ENCODE assay signal across 27 cellular contexts in genomic region chr2:72274284-72274869, GRCh38.
DNase-seq lines count a peak whose midpoint lies in the region; ATAC-seq, FAIRE-seq and TF ChIP-seq lines count a peak whose summit lies in the region.
"Had no signal": no experiment of that assay in that cellular context is flagged by ENCODE, and none has a peak within 500 bp of the region (broad histone marks: within the 10 kb centered on the region; RNA-seq: fewer than 3 reads in every experiment).

No MANE protein-coding gene starts in this region.

- peaks cover 29% of the 10 kb centered on the region for H3K4me1 Mint-ChIP-seq in type B pancreatic cell (ENCODE audit: unreplicated experiment)
- H3K4me1 Mint-ChIP-seq: activated CD4-positive, alpha-beta T cell treated with anti-CD3 and anti-CD28 coated beads, Interleukin-2, amount 10 ng/mL, durations not matched to agents 7 days and 5 days; activated naive CD4-positive, alpha-beta T cell treated with anti-CD3 and anti-CD28 coated beads, Interleukin-2, amount 50 U/mL, for 24 hours; CD14-positive monocyte; stimulated activated effector memory CD8-positive, alpha-beta T cell treated with anti-CD3 and anti-CD28 coated beads, Interleukin-12 subunit alpha, Interleukin-12 subunit beta, amount 100 ng/mL, for 72 hours had no signal

- peak overlapping the region; percentile 48 for H3K27ac Mint-ChIP-seq in type B pancreatic cell
- H3K27ac Mint-ChIP-seq: activated CD4-positive, alpha-beta T cell treated with anti-CD3 and anti-CD28 coated beads, Interleukin-2, amount 10 ng/mL, durations not matched to agents 7 days and 5 days; activated naive CD4-positive, alpha-beta T cell treated with anti-CD3 and anti-CD28 coated beads, Interleukin-2, amount 50 U/mL, for 24 hours; CD14-positive monocyte; stimulated activated effector memory CD8-positive, alpha-beta T cell treated with anti-CD3 and anti-CD28 coated beads, Interleukin-12 subunit alpha, Interleukin-12 subunit beta, amount 100 ng/mL, for 72 hours; T-helper 2 cell treated with Interferon-gamma antibody and Interleukin-4, amounts not matched to agents 5 μg/mL and 100 μg/mL, for 36 hours had no signal

- ATAC-seq in left lung (peak; percentile 67), heart left ventricle (no peak)
- ATAC-seq: HepG2; stimulated activated effector memory CD8-positive, alpha-beta T cell treated with anti-CD3 and anti-CD28 coated beads, Interleukin-12 subunit alpha, Interleukin-12 subunit beta, amount 100 ng/mL, for 72 hours had no signal

- H3K9me3 Mint-ChIP-seq in type B pancreatic cell, result no peaks in the 10 kb centered on the region
- H3K9me3 Mint-ChIP-seq: activated naive CD4-positive, alpha-beta T cell treated with anti-CD3 and anti-CD28 coated beads, Interleukin-2, amount 50 U/mL, for 24 hours; H9; stimulated activated effector memory CD8-positive, alpha-beta T cell treated with anti-CD3 and anti-CD28 coated beads, Interleukin-12 subunit alpha, Interleukin-12 subunit beta, amount 100 ng/mL, for 72 hours; T-helper 2 cell treated with Interferon-gamma antibody and Interleukin-4, amounts not matched to agents 5 μg/mL and 100 μg/mL, for 36 hours had no signal

- H3K4me3 ChIP-seq in left lung (no peak overlapping the region), MG63 (no peak overlapping the region), heart left ventricle (no peak overlapping the region)
- H3K4me3 ChIP-seq: skin epidermis, vagina had no signal

- DNase-seq in NCI-H146 treated with DMSO at 0.1 percent for 48 hours (lab: John Stamatoyannopoulos, UW; ENCODE audit: unreplicated experiment) (peak; percentile 66), left lung (no peak), type B pancreatic cell (ENCODE audit: extremely low spot score, unreplicated experiment) (no peak), dermis blood vessel endothelial cell (no peak), MG63 (no peak), heart left ventricle (no peak)
- DNase-seq: activated CD4-positive, alpha-beta T cell treated with anti-CD3 and anti-CD28 coated beads, Interleukin-2, amount 10 ng/mL, durations not matched to agents 7 days and 5 days; aorta; Calu3; H9; NCI-H1048; NCI-H2029; NCI-H345; nucleus accumbens; stimulated activated CD4-positive, alpha-beta T cell treated with anti-CD3 and anti-CD28 coated beads, Interleukin-2, amount 100 ng/mL, for 48 hours; WERI-Rb-1 had no signal

- H3K9me3 ChIP-seq in left lung (no peaks in the 10 kb centered on the region), MG63 (no peaks in the 10 kb centered on the region), heart left ventricle (no peaks in the 10 kb centered on the region)
- H3K9me3 ChIP-seq: vagina had no signal

- H3K4me3 Mint-ChIP-seq in type B pancreatic cell, result no peak overlapping the region
- H3K4me3 Mint-ChIP-seq: activated CD4-positive, alpha-beta T cell treated with anti-CD3 and anti-CD28 coated beads, Interleukin-2, amount 10 ng/mL, durations not matched to agents 7 days and 5 days; activated naive CD4-positive, alpha-beta T cell treated with anti-CD3 and anti-CD28 coated beads, Interleukin-2, amount 50 U/mL, for 24 hours; CD14-positive monocyte; H9; stimulated activated effector memory CD8-positive, alpha-beta T cell treated with anti-CD3 and anti-CD28 coated beads, Interleukin-12 subunit alpha, Interleukin-12 subunit beta, amount 100 ng/mL, for 72 hours; T-helper 2 cell treated with Interferon-gamma antibody and Interleukin-4, amounts not matched to agents 5 μg/mL and 100 μg/mL, for 36 hours had no signal

- WGBS in heart left ventricle, 4 donors, result 60 to 75% (median 68%) methylated on average over 5 of the region's 5 CpGs

- H3K27me3 Mint-ChIP-seq in type B pancreatic cell, result no peaks in the 10 kb centered on the region
- H3K27me3 Mint-ChIP-seq: activated CD4-positive, alpha-beta T cell treated with anti-CD3 and anti-CD28 coated beads, Interleukin-2, amount 10 ng/mL, durations not matched to agents 7 days and 5 days; activated naive CD4-positive, alpha-beta T cell treated with anti-CD3 and anti-CD28 coated beads, Interleukin-2, amount 50 U/mL, for 24 hours had no signal

- peak; percentile 49 for FAIRE-seq in colon (lab: Jason Lieb, UNC)
- FAIRE-seq: frontal cortex, HepG2, keratinocyte had no signal

- TF ChIP-seq POLR2A in heart left ventricle (IDR thresholded peaks at IDR 0.05), result no peak

- intact Hi-C loops in left lung (cut with DNase I) (no loop called here), heart left ventricle (cut with DNase I) (no loop called here)

- H3K27me3 ChIP-seq in left lung, result no peaks in the 10 kb centered on the region
- no peaks in the 10 kb centered on the region for H3K27me3 ChIP-seq in MG63
- H3K27me3 ChIP-seq in heart left ventricle, result no peaks in the 10 kb centered on the region
- H3K27me3 ChIP-seq: vagina had no signal

- H3K4me1 ChIP-seq in left lung (peaks cover 0 to 8% of the 10 kb centered on the region in 2 donors), heart left ventricle (peaks cover 0 to 60% (median 26%) of the 10 kb centered on the region in 12 donors)

- TF ChIP-seq CTCF in left lung (IDR thresholded peaks at IDR 0.05) (no peak), type B pancreatic cell (conservative IDR thresholded peaks at IDR 0.05) (no peak), heart left ventricle (IDR thresholded peaks at IDR 0.05) (no peak)

- no peaks in the 10 kb centered on the region for H3K36me3 Mint-ChIP-seq in type B pancreatic cell
- H3K36me3 Mint-ChIP-seq: CD14-positive monocyte; stimulated activated effector memory CD8-positive, alpha-beta T cell treated with anti-CD3 and anti-CD28 coated beads, Interleukin-12 subunit alpha, Interleukin-12 subunit beta, amount 100 ng/mL, for 72 hours had no signal

- no peaks in the 10 kb centered on the region for H3K36me3 ChIP-seq in left lung
- no peaks in the 10 kb centered on the region for H3K36me3 ChIP-seq in MG63
- no peaks in the 10 kb centered on the region for H3K36me3 ChIP-seq in heart left ventricle
- H3K36me3 ChIP-seq: vagina, WERI-Rb-1 had no signal

- H3K27ac ChIP-seq in left lung, result no peak overlapping the region
- no peak overlapping the region for H3K27ac ChIP-seq in heart left ventricle
- H3K27ac ChIP-seq: HL-60, skin epidermis, vagina, WERI-Rb-1 had no signal
